ENCODE assay signal across 19 cellular contexts in the genomic region with DNA sequence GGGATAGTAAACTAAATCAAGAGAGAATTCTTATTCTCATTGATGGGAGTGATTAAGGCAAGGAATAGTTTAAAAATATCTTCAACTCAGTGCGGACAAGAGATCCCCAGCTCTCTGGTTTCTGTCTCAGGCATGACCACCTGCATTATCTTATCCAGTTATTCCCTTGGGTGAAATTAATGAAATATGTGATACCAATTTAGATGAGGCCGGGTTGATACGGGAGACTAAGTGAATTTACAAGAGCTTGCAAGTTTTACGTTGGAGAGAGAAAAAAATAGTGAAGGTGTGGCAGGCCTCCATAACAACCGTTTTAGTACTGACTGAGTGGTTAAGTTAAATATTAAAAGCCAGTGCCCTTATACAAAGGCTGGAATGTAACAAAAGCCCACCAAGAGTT.
"Had no signal": no experiment of that assay in that cellular context is flagged by ENCODE, and none has a peak within 500 bp of the region (broad histone marks: within the 10 kb centered on the region; RNA-seq: fewer than 3 reads in every experiment).

No MANE protein-coding gene starts in this region.

- H3K27me3 ChIP-seq: foreskin keratinocyte, spleen, testis had no signal

- H3K4me1 ChIP-seq: foreskin keratinocyte, left ventricle myocardium inferior, parathyroid adenoma, psoas muscle, testis had no signal

- H2AFZ ChIP-seq: parathyroid adenoma had no signal

- H3K27ac ChIP-seq: foreskin keratinocyte, left ventricle myocardium inferior, lower lobe of right lung, parathyroid adenoma, psoas muscle, spleen, testis had no signal

- DNase-seq: effector memory CD4-positive, alpha-beta T cell; erythroblast; foreskin keratinocyte; kidney glomerular epithelial cell; left ventricle myocardium inferior; lower lobe of right lung; midbrain; psoas muscle; spleen; stimulated activated CD4-positive, alpha-beta T cell treated with anti-CD3 and anti-CD28 coated beads, Interleukin-2, amount 100 ng/mL, for 24 hours; stimulated activated CD4-positive, alpha-beta T cell treated with anti-CD3 and anti-CD28 coated beads, Interleukin-4, amount 100 ng/mL, for 4 hours; stimulated activated naive B cell treated with anti-CD40 and anti-IgM and Interleukin-4, amounts not matched to agents 10 μg/mL and 1 μg/mL and 100 μg/mL, for 72 hours; stimulated activated naive CD8-positive, alpha-beta T cell treated with anti-CD3 and anti-CD28 coated beads, Interleukin-15, amount 100 ng/mL, for 72 hours; testis; trophoblast cell had no signal

- H3K9me3 Mint-ChIP-seq: natural killer cell treated with Interleukin-12 subunit alpha and Interleukin-12 subunit beta and Interleukin-15 and Interleukin-18, amount 100 ng/mL, for 72 hours had no signal

- H3K9me3 ChIP-seq: left ventricle myocardium inferior, lower lobe of right lung, psoas muscle, spleen, testis had no signal

- H3K79me2 ChIP-seq: parathyroid adenoma had no signal

- H3K27ac Mint-ChIP-seq: memory B cell; natural killer cell treated with Interleukin-12 subunit alpha and Interleukin-12 subunit beta and Interleukin-15 and Interleukin-18, amount 100 ng/mL, for 72 hours; stimulated activated naive B cell treated with anti-CD40 and anti-IgM and Interleukin-4, amounts not matched to agents 10 μg/mL and 1 μg/mL and 100 μg/mL, for 72 hours; stimulated activated naive CD8-positive, alpha-beta T cell treated with anti-CD3 and anti-CD28 coated beads, Interleukin-15, amount 100 ng/mL, for 72 hours had no signal

- H3K4me3 Mint-ChIP-seq: memory B cell; natural killer cell treated with Interleukin-12 subunit alpha and Interleukin-12 subunit beta and Interleukin-15 and Interleukin-18, amount 100 ng/mL, for 72 hours; stimulated activated naive B cell treated with anti-CD40 and anti-IgM and Interleukin-4, amounts not matched to agents 10 μg/mL and 1 μg/mL and 100 μg/mL, for 72 hours; stimulated activated naive CD8-positive, alpha-beta T cell treated with anti-CD3 and anti-CD28 coated beads, Interleukin-15, amount 100 ng/mL, for 72 hours had no signal

- H3K36me3 ChIP-seq: left ventricle myocardium inferior, lower lobe of right lung, spleen had no signal

- H3K27me3 Mint-ChIP-seq: memory B cell had no signal

- ATAC-seq: foreskin keratinocyte; lower lobe of right lung; natural killer cell treated with Interleukin-12 subunit alpha and Interleukin-12 subunit beta and Interleukin-15 and Interleukin-18, amount 100 ng/mL, for 72 hours; psoas muscle; sciatic nerve; stimulated activated naive B cell treated with anti-CD40 and anti-IgM and Interleukin-4, amounts not matched to agents 10 μg/mL and 1 μg/mL and 100 μg/mL, for 72 hours; stimulated activated naive CD8-positive, alpha-beta T cell treated with anti-CD3 and anti-CD28 coated beads, Interleukin-15, amount 100 ng/mL, for 72 hours had no signal

- H3K4me3 ChIP-seq: left ventricle myocardium inferior, lower lobe of right lung, psoas muscle, spleen, testis had no signal

- H3K4me1 Mint-ChIP-seq: memory B cell; stimulated activated naive B cell treated with anti-CD40 and anti-IgM and Interleukin-4, amounts not matched to agents 10 μg/mL and 1 μg/mL and 100 μg/mL, for 72 hours; stimulated activated naive CD8-positive, alpha-beta T cell treated with anti-CD3 and anti-CD28 coated beads, Interleukin-15, amount 100 ng/mL, for 72 hours had no signal

- H3K36me3 Mint-ChIP-seq: memory B cell; natural killer cell treated with Interleukin-12 subunit alpha and Interleukin-12 subunit beta and Interleukin-15 and Interleukin-18, amount 100 ng/mL, for 72 hours; stimulated activated naive B cell treated with anti-CD40 and anti-IgM and Interleukin-4, amounts not matched to agents 10 μg/mL and 1 μg/mL and 100 μg/mL, for 72 hours had no signal
